ENCODE assay signal across 16 cellular contexts in the genomic region with DNA sequence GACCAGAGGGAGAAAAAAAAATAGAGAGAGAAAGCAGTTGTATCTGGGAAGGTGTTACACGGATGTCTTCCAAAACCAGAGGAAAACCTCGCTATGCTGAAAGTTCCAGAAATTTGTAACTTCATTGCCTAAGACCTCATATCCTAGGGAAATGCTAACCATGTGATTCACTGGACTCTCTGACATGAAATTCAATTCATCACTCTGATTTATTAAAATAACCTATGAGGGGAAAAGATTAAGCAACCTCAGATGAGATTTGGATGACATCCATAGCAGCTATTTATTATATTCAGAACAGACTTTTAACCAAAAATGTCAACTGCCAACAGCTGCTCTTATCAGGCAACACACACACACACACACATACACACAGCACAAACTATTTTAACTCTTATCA.
DNase-seq lines count a peak whose midpoint lies in the region; ATAC-seq, FAIRE-seq and TF ChIP-seq lines count a peak whose summit lies in the region.
"Had no signal": no experiment of that assay in that cellular context is flagged by ENCODE, and none has a peak within 500 bp of the region (broad histone marks: within the 10 kb centered on the region; RNA-seq: fewer than 3 reads in every experiment).

No MANE protein-coding gene starts in this region.

- H3K36me3 ChIP-seq in SK-N-MC (ENCODE audit: insufficient read depth, low read length), result no peaks in the 10 kb centered on the region
- no peaks in the 10 kb centered on the region for H3K36me3 ChIP-seq in fibroblast of lung (ENCODE audit: control insufficient read depth, insufficient read depth, low read length)
- H3K36me3 ChIP-seq in suprapubic skin, result no peaks in the 10 kb centered on the region
- H3K36me3 ChIP-seq: MG63 had no signal

- H3K27me3 Mint-ChIP-seq in mesothelial cell of epicardium (ENCODE audit: low read depth), result no peaks in the 10 kb centered on the region

- H3K4me1 Mint-ChIP-seq in mesothelial cell of epicardium, result peaks cover 14% of the 10 kb centered on the region

- peak overlapping the region; percentile 57 for H3K27ac Mint-ChIP-seq in mesothelial cell of epicardium

- TF ChIP-seq CTCF in fibroblast of lung (conservative IDR thresholded peaks at IDR 0.05 in 1 of 2, IDR thresholded peaks at IDR 0.05 in 1 of 2; ENCODE audit: low read depth in 1 of 2, low read length in 2 of 2), result no peak
- TF ChIP-seq CTCF in mesothelial cell of epicardium (IDR thresholded peaks at IDR 0.05; ENCODE audit: unreplicated experiment), result no peak
- no peak for TF ChIP-seq CTCF in suprapubic skin (IDR thresholded peaks at IDR 0.05)

- DNase-seq in HCEC 1CT, result peak; percentile 62
- DNase-seq in SK-N-MC (ENCODE audit: low read depth, low spot score), result no peak
- peak; percentile 0 to 59 for DNase-seq in fibroblast of lung (ENCODE audit: low read depth in 2 of 2)
- no peak for DNase-seq in mesothelial cell of epicardium (ENCODE audit: low spot score in 2 of 2, unreplicated experiment in 2 of 2)
- DNase-seq in suprapubic skin (ENCODE audit: low spot score in 2 of 2), result no peak
- no peak for DNase-seq in frontal cortex (ENCODE audit: low spot score in 2 of 2)
- DNase-seq: C1 segment of cervical spinal cord, DMS79, MG63, NCI-H1048, NCI-H1436, NCI-H1930, NCI-H345, NCI-H524 treated with DMSO at 0.1 percent for 48 hours had no signal

- ATAC-seq in GM19328 (IDR thresholded peaks at IDR 0.05; ENCODE audit: unreplicated experiment), result no peak
- ATAC-seq: Panc1 had no signal

- H3K79me2 ChIP-seq in fibroblast of lung (ENCODE audit: control insufficient read depth, insufficient read depth, low read length), result no peaks in the 10 kb centered on the region

- H3K9me3 ChIP-seq in SK-N-MC (ENCODE audit: low read depth, low read length) (no peaks in the 10 kb centered on the region), fibroblast of lung (ENCODE audit: control insufficient read depth, insufficient read depth, low read depth, low read length) (no peaks in the 10 kb centered on the region), suprapubic skin (no peaks in the 10 kb centered on the region)
- H3K9me3 ChIP-seq: MG63 had no signal

- H4K20me1 ChIP-seq in fibroblast of lung (ENCODE audit: control insufficient read depth, extremely low read depth, insufficient read depth, low read length), result no peaks in the 10 kb centered on the region

- no peaks in the 10 kb centered on the region for H3K9me3 Mint-ChIP-seq in mesothelial cell of epicardium

- H3K4me1 ChIP-seq in fibroblast of lung (ENCODE audit: control insufficient read depth, extremely low read depth, insufficient read depth, low read length) (no peaks in the 10 kb centered on the region), suprapubic skin (no peaks in the 10 kb centered on the region)

- no peak for TF ChIP-seq POLR2A in suprapubic skin (IDR thresholded peaks at IDR 0.05)

- H3K4me3 Mint-ChIP-seq in mesothelial cell of epicardium, result no peak overlapping the region

- no peak for FAIRE-seq in frontal cortex (lab: Jason Lieb, UNC)

- H3K27me3 ChIP-seq in fibroblast of lung (ENCODE audit: control insufficient read depth, insufficient read depth, low read length), result no peaks in the 10 kb centered on the region
- no peaks in the 10 kb centered on the region for H3K27me3 ChIP-seq in suprapubic skin

- H3K9ac ChIP-seq in SK-N-MC (ENCODE audit: insufficient read length) (no peak overlapping the region), fibroblast of lung (ENCODE audit: insufficient read depth, low read length) (no peak overlapping the region)

- H3K27ac ChIP-seq in SK-N-MC (no peak overlapping the region), fibroblast of lung (ENCODE audit: insufficient read depth, low read length) (no peak overlapping the region), suprapubic skin (no peak overlapping the region)

- peak overlapping the region; percentile 45 for H3K4me3 ChIP-seq in SK-N-MC
- H3K4me3 ChIP-seq in fibroblast of lung (replicated peaks in 1 of 4; ENCODE audit: control extremely low read depth in 1 of 4, insufficient read depth in 1 of 4, low read depth in 3 of 4, low read length in 4 of 4), result no peak overlapping the region
- no peak overlapping the region for H3K4me3 ChIP-seq in suprapubic skin
- H3K4me3 ChIP-seq: MG63 had no signal

- H3K4me2 ChIP-seq in fibroblast of lung (ENCODE audit: extremely low read depth, insufficient read depth, low read length), result no peak overlapping the region

- 9% methylated on average over 2 of the region's 2 CpGs for WGBS in suprapubic skin

- no peak overlapping the region for H2AFZ ChIP-seq in fibroblast of lung (ENCODE audit: low read length)

- no peak for TF ChIP-seq EP300 in suprapubic skin (IDR thresholded peaks at IDR 0.05)

- no peaks in the 10 kb centered on the region for H3K36me3 Mint-ChIP-seq in mesothelial cell of epicardium

Comparison
In these comparisons a context has a peak if more than half of its experiments do, and no peak if none do; other contexts are left out.
1. DNase-seq: peak in HCEC 1CT (single experiment) and fibroblast of lung (2 of 2); none in SK-N-MC (single experiment), mesothelial cell of epicardium (0 of 2), suprapubic skin (0 of 2) and frontal cortex (0 of 2).